26 cellular contexts compared by ENCODE assay signal in genomic region chr16:87054856-87055255, GRCh38.
DNase-seq lines count a peak whose midpoint lies in the region; ATAC-seq and TF ChIP-seq lines count a peak whose summit lies in the region.
"Had no signal": no experiment of that assay in that cellular context is flagged by ENCODE, and none has a peak within 500 bp of the region (broad histone marks: within the 10 kb centered on the region; RNA-seq: fewer than 3 reads in every experiment).

No MANE protein-coding gene starts in this region.

- no peak for ATAC-seq in Right ventricle myocardium superior (ENCODE audit: poor library complexity)
- ATAC-seq in GM18517 (IDR thresholded peaks at IDR 0.05; ENCODE audit: unreplicated experiment), result no peak
- ATAC-seq in GM19397 (IDR thresholded peaks at IDR 0.05; ENCODE audit: unreplicated experiment), result no peak
- ATAC-seq: GM12878 had no signal

- H3K4me1 Mint-ChIP-seq in endodermal cell (no peaks in the 10 kb centered on the region), immature natural killer cell (no peaks in the 10 kb centered on the region)
- H3K4me1 Mint-ChIP-seq: CD4-positive, alpha-beta memory T cell; CD4-positive, CD25-positive, alpha-beta regulatory T cell; CD8-positive, alpha-beta memory T cell had no signal

- intact Hi-C loops in cardiac septum (cut with DNase I) (no loop called here), Right ventricle myocardium superior (cut with DNase I) (no loop called here), sigmoid colon (cut with DNase I) (no loop called here)

- no peak overlapping the region for H3K4me3 ChIP-seq in endodermal cell (ENCODE audit: low read length)
- no peak overlapping the region for H3K4me3 ChIP-seq in osteoblast (ENCODE audit: insufficient read depth, low read length)
- H3K4me3 ChIP-seq in sigmoid colon, result no peak overlapping the region
- H3K4me3 ChIP-seq: BLaER1, GM12878 had no signal

- H3K79me2 ChIP-seq in osteoblast (ENCODE audit: insufficient read depth, low read length), result no peaks in the 10 kb centered on the region

- H3K27me3 ChIP-seq in endodermal cell (ENCODE audit: control insufficient read depth, insufficient read depth, low read length, poor library complexity, severe bottlenecking), result no peaks in the 10 kb centered on the region
- no peaks in the 10 kb centered on the region for H3K27me3 ChIP-seq in osteoblast (ENCODE audit: insufficient read depth, low read length)
- H3K27me3 ChIP-seq in sigmoid colon, result peaks cover 5 to 66% (median 34%) of the 10 kb centered on the region in 3 donors
- H3K27me3 ChIP-seq: BE2C, BLaER1 had no signal

- TF ChIP-seq EP300 in sigmoid colon (IDR thresholded peaks at IDR 0.05), result no peak

- H3K27ac Mint-ChIP-seq in endodermal cell (no peak overlapping the region), immature natural killer cell (no peak overlapping the region)
- H3K27ac Mint-ChIP-seq: CD14-positive monocyte; CD4-positive, alpha-beta memory T cell; CD8-positive, alpha-beta memory T cell had no signal

- no peak overlapping the region for H3K4me2 ChIP-seq in osteoblast (ENCODE audit: insufficient read depth, low read length)
- H3K4me2 ChIP-seq: BLaER1 had no signal

- no peak overlapping the region for H3K27ac ChIP-seq in endodermal cell (ENCODE audit: low read depth, low read length)
- no peak overlapping the region for H3K27ac ChIP-seq in osteoblast (ENCODE audit: low read depth, low read length)
- H3K27ac ChIP-seq in sigmoid colon, result no peak overlapping the region
- H3K27ac ChIP-seq: BLaER1 had no signal

- WGBS in endodermal cell (ENCODE audit: insufficient coverage in 1 of 2, insufficient read length in 1 of 2), 2 experiments, result 91 to 94% methylated on average over 2 to 4 of the region's 4 CpGs
- 82 to 85% methylated on average over 4 of the region's 4 CpGs for WGBS in sigmoid colon, 2 donors

- peak; percentile 12 for DNase-seq in cardiac septum (ENCODE audit: low spot score)
- no peak for DNase-seq in Right ventricle myocardium superior
- DNase-seq in endodermal cell, result peak; percentile 8
- peak; percentile 59 for DNase-seq in osteoblast (ENCODE audit: insufficient read length, low spot score, missing footprints)
- peak; percentile 14 for DNase-seq in sigmoid colon
- no peak for DNase-seq in immature natural killer cell
- DNase-seq: 8988T; ACHN; BE2C; C1 segment of cervical spinal cord; CD4-positive, alpha-beta memory T cell; CD4-positive, CD25-positive, alpha-beta regulatory T cell; CD8-positive, alpha-beta memory T cell; COR-L47; DMS 273 treated with DMSO at 0.1 percent for 48 hours; DMS153; DMS53; DMS79; DND-41; EL; GDM1 had no signal

- H3K9me3 Mint-ChIP-seq in endodermal cell (peaks cover 15% of the 10 kb centered on the region), immature natural killer cell (peaks cover 0 to 2% (median 0%) of the 10 kb centered on the region in 6 donors)

- no peak overlapping the region for H3K4me3 Mint-ChIP-seq in endodermal cell
- no peak overlapping the region for H3K4me3 Mint-ChIP-seq in immature natural killer cell
- H3K4me3 Mint-ChIP-seq: CD4-positive, alpha-beta memory T cell; CD4-positive, CD25-positive, alpha-beta regulatory T cell; CD8-positive, alpha-beta memory T cell had no signal

- no peaks in the 10 kb centered on the region for H3K4me1 ChIP-seq in endodermal cell (ENCODE audit: control insufficient read depth, insufficient read depth, low read length)
- peaks cover 5% of the 10 kb centered on the region for H3K4me1 ChIP-seq in osteoblast (ENCODE audit: insufficient read depth, low read length)
- H3K4me1 ChIP-seq in sigmoid colon, result no peaks in the 10 kb centered on the region
- H3K4me1 ChIP-seq: BE2C had no signal

- H3K36me3 Mint-ChIP-seq in endodermal cell (ENCODE audit: low read depth) (no peaks in the 10 kb centered on the region), immature natural killer cell (no peaks in the 10 kb centered on the region)
- H3K36me3 Mint-ChIP-seq: CD14-positive monocyte; CD4-positive, alpha-beta memory T cell; CD4-positive, CD25-positive, alpha-beta regulatory T cell; CD8-positive, alpha-beta memory T cell had no signal

- H2AFZ ChIP-seq in osteoblast (ENCODE audit: low read length), result no peak overlapping the region

- TF ChIP-seq CTCF in endodermal cell (conservative IDR thresholded peaks at IDR 0.05) (no peak), osteoblast (IDR thresholded peaks at IDR 0.05; ENCODE audit: extremely low read depth, low read depth, low read length) (no peak), sigmoid colon (IDR thresholded peaks at IDR 0.05) (no peak)

- no peaks in the 10 kb centered on the region for H4K20me1 ChIP-seq in osteoblast (ENCODE audit: insufficient read depth, low read length)
- H4K20me1 ChIP-seq: BLaER1 had no signal

- H3K27me3 Mint-ChIP-seq in endodermal cell (ENCODE audit: insufficient read depth), result peaks cover 28% of the 10 kb centered on the region
- H3K27me3 Mint-ChIP-seq in immature natural killer cell (ENCODE audit: low read depth in 3 of 3), result peaks cover 4 to 8% (median 8%) of the 10 kb centered on the region in 3 donors

- TF ChIP-seq POLR2A in sigmoid colon (IDR thresholded peaks at IDR 0.05), result no peak

- H3K9me3 ChIP-seq in endodermal cell (ENCODE audit: control insufficient read depth, low read length) (peaks cover 14% of the 10 kb centered on the region), osteoblast (ENCODE audit: low read depth, low read length) (peaks cover 5% of the 10 kb centered on the region), sigmoid colon (peaks cover 0 to 4% (median 0%) of the 10 kb centered on the region in 4 donors)
- H3K9me3 ChIP-seq: BE2C had no signal

- H3K36me3 ChIP-seq in endodermal cell (ENCODE audit: control insufficient read depth, insufficient read depth, low read length), result no peaks in the 10 kb centered on the region
- H3K36me3 ChIP-seq in osteoblast (ENCODE audit: insufficient read depth, low read length), result no peaks in the 10 kb centered on the region
- no peaks in the 10 kb centered on the region for H3K36me3 ChIP-seq in sigmoid colon
- H3K36me3 ChIP-seq: BE2C, BLaER1 had no signal

- H3K9ac ChIP-seq in endodermal cell (ENCODE audit: extremely low read depth, low read length, poor library complexity, severe bottlenecking), result no peak overlapping the region
- H3K9ac ChIP-seq: BLaER1 had no signal

Comparison
In these comparisons a context has a peak if more than half of its experiments do, and no peak if none do; other contexts are left out.
1. DNase-seq: peak in cardiac septum (single experiment), endodermal cell (single experiment), osteoblast (single experiment) and sigmoid colon (single experiment); none in Right ventricle myocardium superior (single experiment) and immature natural killer cell (0 of 3).